9 cellular contexts compared by ENCODE assay signal in genomic region chr1:23403038-23403336, GRCh38. TPM values are rescaled to one million over a fixed set of nuclear protein-coding genes. Genes with fewer than 3 reads are reported as not detected.
DNase-seq lines count a peak whose midpoint lies in the region; ATAC-seq lines count a peak whose summit lies in the region.
"Had no signal": no experiment of that assay in that cellular context is flagged by ENCODE, and none has a peak within 500 bp of the region (broad histone marks: within the 10 kb centered on the region; RNA-seq: fewer than 3 reads in every experiment).

No MANE protein-coding gene starts in this region.

- H3K4me1 ChIP-seq in muscle layer of colon (ENCODE audit: insufficient read depth, low read length), result peaks cover 19% of the 10 kb centered on the region

- CTCF ChIA-PET in activated naive CD4-positive, alpha-beta T cell treated with anti-CD3 and anti-CD28 coated beads for 36 hours (lab: Charles Lee), result interaction anchor here (0.6 to 2.1 kb wide), 9 partner anchors 10 to 96 kb away, joined by 4 to 10 read pairs (median 7); partner anchors contain the start of gene TCEA3

- no peaks in the 10 kb centered on the region for H3K9me3 Mint-ChIP-seq in activated naive CD4-positive, alpha-beta T cell treated with anti-CD3 and anti-CD28 coated beads for 36 hours

- no peak overlapping the region for H3K4me3 Mint-ChIP-seq in activated naive CD4-positive, alpha-beta T cell treated with anti-CD3 and anti-CD28 coated beads for 36 hours

- H3K36me3 Mint-ChIP-seq in activated naive CD4-positive, alpha-beta T cell treated with anti-CD3 and anti-CD28 coated beads for 36 hours (ENCODE audit: low read depth), result no peaks in the 10 kb centered on the region

- no peak overlapping the region for H3K4me3 ChIP-seq in muscle layer of colon (ENCODE audit: low read depth in 1 of 2, low read length in 2 of 2)

- ATAC-seq in GM21447 (IDR thresholded peaks at IDR 0.05; ENCODE audit: unreplicated experiment), result no peak
- ATAC-seq in HG03565 (IDR thresholded peaks at IDR 0.05; ENCODE audit: unreplicated experiment), result no peak

- no peak overlapping the region for H3K27ac Mint-ChIP-seq in activated naive CD4-positive, alpha-beta T cell treated with anti-CD3 and anti-CD28 coated beads for 36 hours

- H3K27ac ChIP-seq in muscle layer of colon (ENCODE audit: low read depth, low read length), result peak overlapping the region; percentile 71

- peaks cover 62% of the 10 kb centered on the region for H3K36me3 ChIP-seq in muscle layer of colon (ENCODE audit: insufficient read depth, low read length)

- H3K27me3 ChIP-seq in muscle layer of colon (ENCODE audit: control insufficient read depth in 1 of 2, insufficient read depth in 2 of 2, low read length in 2 of 2), result no peaks in the 10 kb centered on the region

- H3K9me3 ChIP-seq in muscle layer of colon (ENCODE audit: low read length), result no peaks in the 10 kb centered on the region

- intact Hi-C loops in activated naive CD4-positive, alpha-beta T cell treated with anti-CD3 and anti-CD28 coated beads for 36 hours (cut with micrococcal nuclease), result no loop called here

- DNase-seq in AG20443 (ENCODE audit: low spot score) (peak; percentile 83), NCI-H69 (lab: John Stamatoyannopoulos, UW) (peak; percentile 8), dermis blood vessel endothelial cell (peak; percentile 90), pons (ENCODE audit: low spot score) (no peak)
- DNase-seq in activated naive CD4-positive, alpha-beta T cell treated with anti-CD3 and anti-CD28 coated beads for 36 hours, result no peak
- DNase-seq: Karpas-422 had no signal

- peaks cover 11% of the 10 kb centered on the region for H3K4me1 Mint-ChIP-seq in activated naive CD4-positive, alpha-beta T cell treated with anti-CD3 and anti-CD28 coated beads for 36 hours (ENCODE audit: low read depth)

- H3K9ac ChIP-seq in muscle layer of colon (ENCODE audit: low read length), result no peak overlapping the region

- H3K27me3 Mint-ChIP-seq in activated naive CD4-positive, alpha-beta T cell treated with anti-CD3 and anti-CD28 coated beads for 36 hours (ENCODE audit: low read depth), result no peaks in the 10 kb centered on the region

RNA-seq across cellular contexts. Expression of gene TCEA3, which starts 21.6 kb away (rescaled TPM):
- total RNA-seq in dermis blood vessel endothelial cell, result 0.60 and 1.7 TPM in 2 replicates
- total RNA-seq in activated naive CD4-positive, alpha-beta T cell treated with anti-CD3 and anti-CD28 coated beads for 36 hours, result 10 to 100 TPM; 13.7 to 15.3 TPM

RNA-seq across cellular contexts. Expression of gene ZNF436, which starts 33.4 kb away (rescaled TPM):
- 30.7 and 37.6 TPM in 2 replicates for total RNA-seq in dermis blood vessel endothelial cell
- total RNA-seq in activated naive CD4-positive, alpha-beta T cell treated with anti-CD3 and anti-CD28 coated beads for 36 hours, result 1 to 10 TPM; 3.3 to 3.5 TPM

RNA-seq across cellular contexts. Expression of gene HNRNPR, which starts 58.9 kb away (rescaled TPM):
- total RNA-seq in dermis blood vessel endothelial cell, result 65.7 and 133 TPM in 2 replicates
- 100 to 1,000 TPM; 203 to 208 TPM for total RNA-seq in activated naive CD4-positive, alpha-beta T cell treated with anti-CD3 and anti-CD28 coated beads for 36 hours

Comparison
In these comparisons a context has a peak if more than half of its experiments do, and no peak if none do; other contexts are left out.
1. DNase-seq: peak in AG20443 (single experiment), NCI-H69 (single experiment) and dermis blood vessel endothelial cell (single experiment); none in pons (single experiment) and activated naive CD4-positive, alpha-beta T cell treated with anti-CD3 and anti-CD28 coated beads for 36 hours (single experiment).